ENCODE assay signal across 32 cellular contexts in genomic region chr3:126846316-126846715, GRCh38.
DNase-seq lines count a peak whose midpoint lies in the region; ATAC-seq and TF ChIP-seq lines count a peak whose summit lies in the region.
"Had no signal": no experiment of that assay in that cellular context is flagged by ENCODE, and none has a peak within 500 bp of the region (broad histone marks: within the 10 kb centered on the region; RNA-seq: fewer than 3 reads in every experiment).

No MANE protein-coding gene starts in this region.

- no peaks in the 10 kb centered on the region for H3K36me3 ChIP-seq in fibroblast of lung (ENCODE audit: control insufficient read depth, insufficient read depth, low read length)
- H3K36me3 ChIP-seq: adrenal gland, brain microvascular endothelial cell, MG63, right lobe of liver, suprapubic skin, WERI-Rb-1 had no signal

- no peaks in the 10 kb centered on the region for H3K27me3 ChIP-seq in fibroblast of lung (ENCODE audit: control insufficient read depth, insufficient read depth, low read length)
- H3K27me3 ChIP-seq: adrenal gland, brain microvascular endothelial cell, MG63, right lobe of liver, suprapubic skin had no signal

- no peaks in the 10 kb centered on the region for H3K27me3 Mint-ChIP-seq in activated naive CD4-positive, alpha-beta T cell treated with anti-CD3 and anti-CD28 coated beads, Interleukin-2, amount 50 U/mL, for 24 hours
- H3K27me3 Mint-ChIP-seq in activated naive CD4-positive, alpha-beta T cell treated with anti-CD3 and anti-CD28 coated beads for 36 hours (ENCODE audit: low read depth) = no peaks in the 10 kb centered on the region
- H3K27me3 Mint-ChIP-seq: activated CD4-positive, alpha-beta T cell treated with anti-CD3 and anti-CD28 coated beads, Interleukin-2, amount 10 ng/mL, durations not matched to agents 7 days and 5 days; CD4-positive, alpha-beta T cell; stimulated activated naive B cell treated with anti-CD40 and anti-IgM and Interleukin-4, amounts not matched to agents 10 μg/mL and 1 μg/mL and 100 μg/mL, for 72 hours had no signal

- peaks cover 5% of the 10 kb centered on the region for H3K36me3 Mint-ChIP-seq in activated naive CD4-positive, alpha-beta T cell treated with anti-CD3 and anti-CD28 coated beads, Interleukin-2, amount 50 U/mL, for 24 hours
- H3K36me3 Mint-ChIP-seq in activated naive CD4-positive, alpha-beta T cell treated with anti-CD3 and anti-CD28 coated beads for 36 hours (ENCODE audit: low read depth) = peaks cover 2% of the 10 kb centered on the region
- H3K36me3 Mint-ChIP-seq: immature natural killer cell had no signal

- H3K27ac Mint-ChIP-seq in activated naive CD4-positive, alpha-beta T cell treated with anti-CD3 and anti-CD28 coated beads, Interleukin-2, amount 50 U/mL, for 24 hours = peak overlapping the region; percentile 14
- H3K27ac Mint-ChIP-seq in activated naive CD4-positive, alpha-beta T cell treated with anti-CD3 and anti-CD28 coated beads for 36 hours = no peak overlapping the region
- H3K27ac Mint-ChIP-seq: activated CD4-positive, alpha-beta T cell treated with anti-CD3 and anti-CD28 coated beads, Interleukin-2, amount 10 ng/mL, durations not matched to agents 7 days and 5 days; CD4-positive, alpha-beta T cell; immature natural killer cell; stimulated activated naive B cell treated with anti-CD40 and anti-IgM and Interleukin-4, amounts not matched to agents 10 μg/mL and 1 μg/mL and 100 μg/mL, for 72 hours; T-helper 2 cell treated with Interferon-gamma antibody and Interleukin-4, amounts not matched to agents 5 μg/mL and 100 μg/mL, for 36 hours had no signal

- intact Hi-C loops in activated naive CD4-positive, alpha-beta T cell treated with anti-CD3 and anti-CD28 coated beads for 36 hours (cut with micrococcal nuclease) = no loop called here
- intact Hi-C loops in posterior cingulate gyrus (cut with DNase I) = no loop called here

- no peak overlapping the region for H3K9ac ChIP-seq in fibroblast of lung (ENCODE audit: insufficient read depth, low read length)

- H3K9me3 Mint-ChIP-seq in activated naive CD4-positive, alpha-beta T cell treated with anti-CD3 and anti-CD28 coated beads, Interleukin-2, amount 50 U/mL, for 24 hours = no peaks in the 10 kb centered on the region
- H3K9me3 Mint-ChIP-seq in activated naive CD4-positive, alpha-beta T cell treated with anti-CD3 and anti-CD28 coated beads for 36 hours = no peaks in the 10 kb centered on the region
- H3K9me3 Mint-ChIP-seq: activated CD4-positive, alpha-beta T cell treated with anti-CD3 and anti-CD28 coated beads, Interleukin-2, amount 10 ng/mL, durations not matched to agents 7 days and 5 days; activated T-cell treated with anti-CD3 and anti-CD28 coated beads, Interleukin-2, amount 50 U/mL, for 4 hours; CD4-positive, alpha-beta T cell; immature natural killer cell; stimulated activated naive B cell treated with anti-CD40 and anti-IgM and Interleukin-4, amounts not matched to agents 10 μg/mL and 1 μg/mL and 100 μg/mL, for 72 hours; T-helper 2 cell treated with Interferon-gamma antibody and Interleukin-4, amounts not matched to agents 5 μg/mL and 100 μg/mL, for 36 hours had no signal

- H3K4me1 Mint-ChIP-seq in activated naive CD4-positive, alpha-beta T cell treated with anti-CD3 and anti-CD28 coated beads, Interleukin-2, amount 50 U/mL, for 24 hours = no peaks in the 10 kb centered on the region
- H3K4me1 Mint-ChIP-seq in activated naive CD4-positive, alpha-beta T cell treated with anti-CD3 and anti-CD28 coated beads for 36 hours (ENCODE audit: low read depth) = no peaks in the 10 kb centered on the region
- H3K4me1 Mint-ChIP-seq: activated CD4-positive, alpha-beta T cell treated with anti-CD3 and anti-CD28 coated beads, Interleukin-2, amount 10 ng/mL, durations not matched to agents 7 days and 5 days; immature natural killer cell; stimulated activated naive B cell treated with anti-CD40 and anti-IgM and Interleukin-4, amounts not matched to agents 10 μg/mL and 1 μg/mL and 100 μg/mL, for 72 hours had no signal

- H3K27ac ChIP-seq in fibroblast of lung (ENCODE audit: insufficient read depth, low read length) = no peak overlapping the region
- H3K27ac ChIP-seq: 22Rv1, adrenal gland, brain microvascular endothelial cell, PC-9, right lobe of liver, suprapubic skin, WERI-Rb-1 had no signal

- H3K4me1 ChIP-seq in fibroblast of lung (ENCODE audit: control insufficient read depth, extremely low read depth, insufficient read depth, low read length) = no peaks in the 10 kb centered on the region
- H3K4me1 ChIP-seq: adrenal gland, right lobe of liver, suprapubic skin had no signal

- no peak for TF ChIP-seq CTCF in fibroblast of lung (conservative IDR thresholded peaks at IDR 0.05 in 1 of 2, IDR thresholded peaks at IDR 0.05 in 1 of 2; ENCODE audit: low read depth in 1 of 2, low read length in 2 of 2)

- CTCF ChIA-PET in activated naive CD4-positive, alpha-beta T cell treated with anti-CD3 and anti-CD28 coated beads for 36 hours (lab: Charles Lee) = interaction anchor here (0.5 to 0.6 kb wide), 2 partner anchors 14 to 163 kb away, joined by 3 to 4 read pairs; no protein-coding TSS in a partner anchor

- ATAC-seq in GM18873 (IDR thresholded peaks at IDR 0.05; ENCODE audit: low FRiP score, unreplicated experiment) (no peak), GM18519 (IDR thresholded peaks at IDR 0.05; ENCODE audit: low FRiP score, unreplicated experiment) (no peak)
- ATAC-seq: activated T-cell treated with anti-CD3 and anti-CD28 coated beads, Interleukin-2, amount 50 U/mL, for 4 hours; left lobe of liver; right lobe of liver; stimulated activated naive B cell treated with anti-CD40 and anti-IgM and Interleukin-4, amounts not matched to agents 10 μg/mL and 1 μg/mL and 100 μg/mL, for 72 hours had no signal

- no peaks in the 10 kb centered on the region for H3K79me2 ChIP-seq in fibroblast of lung (ENCODE audit: control insufficient read depth, insufficient read depth, low read length)

- H4K20me1 ChIP-seq in fibroblast of lung (ENCODE audit: control insufficient read depth, extremely low read depth, insufficient read depth, low read length) = no peaks in the 10 kb centered on the region

- no peak for DNase-seq in activated naive CD4-positive, alpha-beta T cell treated with anti-CD3 and anti-CD28 coated beads for 36 hours
- peak; percentile 30 for DNase-seq in amniotic epithelial cell (ENCODE audit: low read depth)
- peak; percentile 21 to 54 for DNase-seq in fibroblast of lung (ENCODE audit: low read depth in 2 of 2)
- DNase-seq in posterior cingulate gyrus = no peak
- no peak for DNase-seq in NCI-H128 (lab: John Stamatoyannopoulos, UW; ENCODE audit: unreplicated experiment)
- DNase-seq: activated CD4-positive, alpha-beta T cell treated with anti-CD3 and anti-CD28 coated beads, Interleukin-2, amount 10 ng/mL, durations not matched to agents 7 days and 5 days; activated gamma-delta T cell treated with Interleukin-2 at 50 U/mL for 16 hours; activated T-cell treated with anti-CD3 and anti-CD28 coated beads, Interleukin-2, amount 50 U/mL, for 4 hours; AML-193; brain microvascular endothelial cell; CD4-positive, alpha-beta T cell; effector CD4-positive, alpha-beta T cell; GOT3; hypothalamus; immature natural killer cell; MG63; NCI-H2107; NCI-H510A treated with DMSO at 0.1 percent for 48 hours; PC-9; right lobe of liver; SHP77 treated with DMSO at 0.1 percent for 48 hours; stimulated activated CD4-positive, alpha-beta T cell treated with anti-CD3 and anti-CD28 coated beads, Interleukin-15, amount 100 ng/mL, for 24 hours; stimulated activated naive B cell treated with anti-CD40 and anti-IgM and Interleukin-4, amounts not matched to agents 10 μg/mL and 1 μg/mL and 100 μg/mL, for 72 hours; WERI-Rb-1 had no signal

- no peak overlapping the region for H2AFZ ChIP-seq in fibroblast of lung (ENCODE audit: low read length)
- H2AFZ ChIP-seq: PC-9 had no signal

- H3K9me3 ChIP-seq in fibroblast of lung (ENCODE audit: control insufficient read depth, insufficient read depth, low read depth, low read length) = no peaks in the 10 kb centered on the region
- H3K9me3 ChIP-seq: adrenal gland, MG63, right lobe of liver, suprapubic skin had no signal

- no peak overlapping the region for H3K4me3 ChIP-seq in fibroblast of lung (replicated peaks in 1 of 4; ENCODE audit: control extremely low read depth in 1 of 4, insufficient read depth in 1 of 4, low read depth in 3 of 4, low read length in 4 of 4)
- H3K4me3 ChIP-seq: adrenal gland, MG63, PC-9, right lobe of liver, suprapubic skin had no signal

- H3K4me2 ChIP-seq in fibroblast of lung (ENCODE audit: extremely low read depth, insufficient read depth, low read length) = no peak overlapping the region
- H3K4me2 ChIP-seq: PC-9 had no signal

- H3K4me3 Mint-ChIP-seq in activated naive CD4-positive, alpha-beta T cell treated with anti-CD3 and anti-CD28 coated beads, Interleukin-2, amount 50 U/mL, for 24 hours = no peak overlapping the region
- no peak overlapping the region for H3K4me3 Mint-ChIP-seq in activated naive CD4-positive, alpha-beta T cell treated with anti-CD3 and anti-CD28 coated beads for 36 hours
- H3K4me3 Mint-ChIP-seq: activated CD4-positive, alpha-beta T cell treated with anti-CD3 and anti-CD28 coated beads, Interleukin-2, amount 10 ng/mL, durations not matched to agents 7 days and 5 days; activated T-cell treated with anti-CD3 and anti-CD28 coated beads, Interleukin-2, amount 50 U/mL, for 4 hours; CD4-positive, alpha-beta T cell; immature natural killer cell; stimulated activated naive B cell treated with anti-CD40 and anti-IgM and Interleukin-4, amounts not matched to agents 10 μg/mL and 1 μg/mL and 100 μg/mL, for 72 hours; T-helper 2 cell treated with Interferon-gamma antibody and Interleukin-4, amounts not matched to agents 5 μg/mL and 100 μg/mL, for 36 hours had no signal

Comparison
In these comparisons a context has a peak if more than half of its experiments do, and no peak if none do; other contexts are left out.
1. DNase-seq: peak in amniotic epithelial cell (single experiment) and fibroblast of lung (2 of 2); none in activated naive CD4-positive, alpha-beta T cell treated with anti-CD3 and anti-CD28 coated beads for 36 hours (single experiment), posterior cingulate gyrus (0 of 10) and NCI-H128 (single experiment).